15 cellular contexts compared by ENCODE assay signal in genomic region chr22:49291781-49292180, GRCh38.
DNase-seq lines count a peak whose midpoint lies in the region; ATAC-seq and TF ChIP-seq lines count a peak whose summit lies in the region.
"Had no signal": no experiment of that assay in that cellular context is flagged by ENCODE, and none has a peak within 500 bp of the region (broad histone marks: within the 10 kb centered on the region; RNA-seq: fewer than 3 reads in every experiment).

No MANE protein-coding gene starts in this region.

- no peak overlapping the region for H3K27ac ChIP-seq in spleen
- H3K27ac ChIP-seq: BLaER1 had no signal

- H3K4me3 ChIP-seq in H7 (ENCODE audit: insufficient read depth, low read depth, low read length) (no peak overlapping the region), spleen (no peak overlapping the region)
- H3K4me3 ChIP-seq: BLaER1, GM12878 had no signal

- peak; percentile 17 for DNase-seq in activated CD8-positive, alpha-beta memory T cell treated with anti-CD3 and anti-CD28 coated beads, Interleukin-2, amount 50 U/mL, for 48 hours
- DNase-seq in activated CD8-positive, alpha-beta memory T cell treated with anti-CD3 and anti-CD28 coated beads, Interleukin-2, amount 10 ng/mL, durations not matched to agents 7 days and 5 days, result no peak
- DNase-seq in H7 (peak; percentile 14), islet precursor cell (peak; percentile 19), spleen (peak; percentile 12), LoVo (ENCODE audit: low spot score) (no peak), nucleus accumbens (lab: John Stamatoyannopoulos, UW) (no peak)
- DNase-seq: 8988T, AML-193, Caco-2 had no signal

- intact Hi-C loops in spleen (cut with DNase I; ENCODE audit: low total_unique reads), result no loop called here

- WGBS in spleen, 5 donors, result 66 to 85% (median 73%) methylated on average over 5 of the region's 5 CpGs

- H3K9me3 ChIP-seq in spleen, result peaks cover 0 to 33% (median 22%) of the 10 kb centered on the region in 8 donors
- H3K9me3 ChIP-seq: Caco-2 had no signal

- H3K36me3 ChIP-seq in H7 (replicated peaks; ENCODE audit: control insufficient read depth, insufficient read depth, low read length) (no peaks in the 10 kb centered on the region), spleen (no peaks in the 10 kb centered on the region)
- H3K36me3 ChIP-seq: BLaER1 had no signal

- H3K27me3 ChIP-seq in H7 (ENCODE audit: control insufficient read depth, insufficient read depth, low read length) (no peaks in the 10 kb centered on the region), spleen (replicated peaks in 1 of 7) (peaks cover 0 to 48% (median 0%) of the 10 kb centered on the region in 7 donors)
- H3K27me3 ChIP-seq: BLaER1 had no signal

- no peak for TF ChIP-seq CTCF in spleen (IDR thresholded peaks at IDR 0.05 in 8 of 11, conservative IDR thresholded peaks at IDR 0.05 in 3 of 11)

- H3K27me3 Mint-ChIP-seq in activated CD8-positive, alpha-beta memory T cell treated with anti-CD3 and anti-CD28 coated beads, Interleukin-2, amount 10 ng/mL, durations not matched to agents 7 days and 5 days, result no peaks in the 10 kb centered on the region

- ATAC-seq in activated CD8-positive, alpha-beta memory T cell treated with anti-CD3 and anti-CD28 coated beads, Interleukin-2, amount 10 ng/mL, durations not matched to agents 7 days and 5 days, result no peak
- ATAC-seq in HG03469 (IDR thresholded peaks at IDR 0.05; ENCODE audit: unreplicated experiment), result no peak
- ATAC-seq: GM12878, HepG2 had no signal

- H3K9me3 Mint-ChIP-seq in activated CD8-positive, alpha-beta memory T cell treated with anti-CD3 and anti-CD28 coated beads, Interleukin-2, amount 10 ng/mL, durations not matched to agents 7 days and 5 days (ENCODE audit: low read depth), result peaks cover 3% of the 10 kb centered on the region

- no peak overlapping the region for H3K27ac Mint-ChIP-seq in activated CD8-positive, alpha-beta memory T cell treated with anti-CD3 and anti-CD28 coated beads, Interleukin-2, amount 10 ng/mL, durations not matched to agents 7 days and 5 days
- H3K27ac Mint-ChIP-seq: CD8-positive, alpha-beta memory T cell had no signal

- H3K36me3 Mint-ChIP-seq in activated CD8-positive, alpha-beta memory T cell treated with anti-CD3 and anti-CD28 coated beads, Interleukin-2, amount 10 ng/mL, durations not matched to agents 7 days and 5 days, result no peaks in the 10 kb centered on the region
- H3K36me3 Mint-ChIP-seq: CD8-positive, alpha-beta memory T cell had no signal

- no peaks in the 10 kb centered on the region for H3K4me1 ChIP-seq in spleen
- H3K4me1 ChIP-seq: Caco-2 had no signal

- no peak for TF ChIP-seq POLR2A in spleen (IDR thresholded peaks at IDR 0.05)

- no peaks in the 10 kb centered on the region for H3K4me1 Mint-ChIP-seq in activated CD8-positive, alpha-beta memory T cell treated with anti-CD3 and anti-CD28 coated beads, Interleukin-2, amount 10 ng/mL, durations not matched to agents 7 days and 5 days
- H3K4me1 Mint-ChIP-seq: CD8-positive, alpha-beta memory T cell had no signal

- CTCF ChIA-PET in activated CD8-positive, alpha-beta memory T cell treated with anti-CD3 and anti-CD28 coated beads, Interleukin-2, amount 10 ng/mL, durations not matched to agents 7 days and 5 days (lab: Charles Lee), result no interaction called here

- no peak overlapping the region for H3K4me3 Mint-ChIP-seq in activated CD8-positive, alpha-beta memory T cell treated with anti-CD3 and anti-CD28 coated beads, Interleukin-2, amount 10 ng/mL, durations not matched to agents 7 days and 5 days
- H3K4me3 Mint-ChIP-seq: CD8-positive, alpha-beta memory T cell had no signal

Comparison
In these comparisons a context has a peak if more than half of its experiments do, and no peak if none do; other contexts are left out.
1. DNase-seq: peak in activated CD8-positive, alpha-beta memory T cell treated with anti-CD3 and anti-CD28 coated beads, Interleukin-2, amount 50 U/mL, for 48 hours (single experiment), H7 (single experiment), islet precursor cell (single experiment) and spleen (single experiment); none in activated CD8-positive, alpha-beta memory T cell treated with anti-CD3 and anti-CD28 coated beads, Interleukin-2, amount 10 ng/mL, durations not matched to agents 7 days and 5 days (single experiment), LoVo (single experiment) and nucleus accumbens (0 of 56).